In genomic region chr21:41783476-41784150, GRCh38 we compare ENCODE assay signal across 1 cellular context.
A peak's percentile ranks its signal among the peaks of the same experiment; 100 is the strongest.
TF ChIP-seq lines count a peak whose summit lies in the region.

No MANE protein-coding gene starts in this region.

TF ChIP-seq in HepG2, 621 proteins besides CTCF, POLR2A, EP300 and RAD21 (continued from another document):
- 0 out of 2 replicates have a peak, but pooled peaks have one; percentile 20 for TF ChIP-seq SAP130 (CRISPR knock-in tag; IDR thresholded peaks at IDR 0.05; ENCODE audit: low read depth)
- TF ChIP-seq MEIS2 (CRISPR knock-in tag; IDR thresholded peaks at IDR 0.05) = 0 out of 2 replicates have a peak, but pooled peaks have one; percentile 25
- peak; percentile 78 for TF ChIP-seq FOSL2 (CRISPR knock-in tag; IDR thresholded peaks at IDR 0.05)
- peak; percentile 19; the same call in 1 of the 2 replicates for TF ChIP-seq FOXA3 (CRISPR knock-in tag; IDR thresholded peaks at IDR 0.05)
- TF ChIP-seq YEATS4 (CRISPR knock-in tag; IDR thresholded peaks at IDR 0.05; ENCODE audit: borderline replicate concordance) = no peak
- 0 out of 2 replicates have a peak, but pooled peaks have one; percentile 47 for TF ChIP-seq BRCA1 (CRISPR knock-in tag; IDR thresholded peaks at IDR 0.05)
- TF ChIP-seq KLF15 (CRISPR knock-in tag; IDR thresholded peaks at IDR 0.05; ENCODE audit: borderline replicate concordance) = no peak
TF ChIP-seq in HepG2: peak in this region for 11.
